16 cellular contexts compared by ENCODE assay signal in the genomic region with DNA sequence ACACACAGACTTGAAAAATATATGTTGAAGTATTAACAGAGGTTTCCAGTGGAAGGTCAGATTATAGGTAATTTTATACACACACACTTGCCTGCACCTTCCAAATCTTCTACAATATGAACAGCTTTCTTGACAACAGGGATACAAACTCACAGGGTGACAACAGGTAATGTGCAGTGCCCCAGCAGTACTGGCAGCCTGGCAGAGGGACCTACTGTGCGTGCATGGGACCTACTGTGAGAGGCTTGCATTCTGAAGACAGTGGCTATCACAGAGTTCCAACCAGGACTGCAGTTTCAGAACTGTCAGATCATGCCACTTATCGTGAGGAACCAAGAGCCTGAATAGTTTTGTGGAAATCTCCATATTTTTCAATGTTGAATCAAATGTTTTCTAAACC.
"Had no signal": no experiment of that assay in that cellular context is flagged by ENCODE, and none has a peak within 500 bp of the region (broad histone marks: within the 10 kb centered on the region; RNA-seq: fewer than 3 reads in every experiment).

No MANE protein-coding gene starts in this region.

- H3K9me3 Mint-ChIP-seq: activated naive CD4-positive, alpha-beta T cell treated with anti-CD3 and anti-CD28 coated beads, Interleukin-2, amount 10 ng/mL, durations not matched to agents 7 days and 5 days; activated T-helper 1 cell treated with anti-CD3 and anti-CD28 coated beads, Interleukin-12 subunit alpha, Interleukin-12 subunit beta, Interleukin-2, Interleukin-4 antibody, amounts not matched to agents 30 ng/mL and 10 ng/mL and 1 ng/mL, durations not matched to agents 14 hours and 24 hours and 36 hours; dendritic cell treated with granulocyte-macrophage colony-stimulating factor and Interleukin-4, amounts not matched to agents 40 ng/mL and 50 ng/mL, for 4 days; effector memory CD8-positive, alpha-beta T cell; nephron progenitor cell; stimulated activated naive B cell treated with anti-CD40 and anti-IgM and Interleukin-4, amounts not matched to agents 10 μg/mL and 1 μg/mL and 100 μg/mL, for 72 hours had no signal

- H3K27me3 Mint-ChIP-seq: activated naive CD4-positive, alpha-beta T cell treated with anti-CD3 and anti-CD28 coated beads, Interleukin-2, amount 10 ng/mL, durations not matched to agents 7 days and 5 days; dendritic cell treated with granulocyte-macrophage colony-stimulating factor and Interleukin-4, amounts not matched to agents 40 ng/mL and 50 ng/mL, for 4 days; effector memory CD8-positive, alpha-beta T cell; stimulated activated naive B cell treated with anti-CD40 and anti-IgM and Interleukin-4, amounts not matched to agents 10 μg/mL and 1 μg/mL and 100 μg/mL, for 72 hours had no signal

- H3K4me3 Mint-ChIP-seq: activated naive CD4-positive, alpha-beta T cell treated with anti-CD3 and anti-CD28 coated beads, Interleukin-2, amount 10 ng/mL, durations not matched to agents 7 days and 5 days; dendritic cell treated with granulocyte-macrophage colony-stimulating factor and Interleukin-4, amounts not matched to agents 40 ng/mL and 50 ng/mL, for 4 days; effector memory CD8-positive, alpha-beta T cell; nephron progenitor cell; stimulated activated naive B cell treated with anti-CD40 and anti-IgM and Interleukin-4, amounts not matched to agents 10 μg/mL and 1 μg/mL and 100 μg/mL, for 72 hours had no signal

- H3K27ac Mint-ChIP-seq: dendritic cell treated with granulocyte-macrophage colony-stimulating factor and Interleukin-4, amounts not matched to agents 40 ng/mL and 50 ng/mL, for 4 days; nephron progenitor cell; stimulated activated naive B cell treated with anti-CD40 and anti-IgM and Interleukin-4, amounts not matched to agents 10 μg/mL and 1 μg/mL and 100 μg/mL, for 72 hours had no signal

- ATAC-seq: effector memory CD8-positive, alpha-beta T cell; left lung; mucosa of descending colon; psoas muscle; sciatic nerve; stimulated activated naive B cell treated with anti-CD40 and anti-IgM and Interleukin-4, amounts not matched to agents 10 μg/mL and 1 μg/mL and 100 μg/mL, for 72 hours had no signal

- DNase-seq: activated CD4-positive, alpha-beta T cell treated with anti-CD3 and anti-CD28 coated beads, Interleukin-2, amount 50 U/mL, for 1 hour; activated naive CD4-positive, alpha-beta T cell treated with anti-CD3 and anti-CD28 coated beads, Interleukin-2, amount 10 ng/mL, durations not matched to agents 7 days and 5 days; brain microvascular endothelial cell; cerebellar nuclear complex; effector memory CD8-positive, alpha-beta T cell; left lung; mucosa of descending colon; nephron progenitor cell; psoas muscle; stimulated activated CD4-positive, alpha-beta T cell treated with anti-CD3 and anti-CD28 coated beads, Interleukin-2, amount 100 ng/mL, for 24 hours; stimulated activated naive B cell treated with anti-CD40 and anti-IgM and Interleukin-4, amounts not matched to agents 10 μg/mL and 1 μg/mL and 100 μg/mL, for 72 hours; SW 1271; upper lobe of left lung had no signal

- H3K9me3 ChIP-seq: left lung, mucosa of descending colon, psoas muscle, upper lobe of left lung had no signal
